In the genomic region with DNA sequence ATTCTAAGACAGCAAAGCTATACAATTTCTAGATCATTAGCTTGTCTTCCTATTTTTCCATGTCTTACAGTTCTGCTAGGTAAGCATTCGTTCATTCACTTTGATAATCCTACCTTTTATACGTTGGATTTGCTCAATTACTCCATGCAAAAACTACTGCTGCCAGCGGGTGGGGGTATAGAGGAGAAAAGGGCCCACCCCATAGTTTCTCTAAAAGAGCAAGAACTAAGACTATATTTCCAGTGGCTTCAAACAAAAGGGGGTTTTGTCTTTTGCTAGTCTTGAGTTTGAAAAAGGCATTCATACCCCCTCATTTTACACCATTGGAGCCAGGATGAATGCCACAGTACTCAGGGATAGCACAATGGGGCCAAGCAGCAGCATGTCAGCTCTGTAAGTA, we compare ENCODE assay signal across 1 cellular context.
TF ChIP-seq lines count a peak whose summit lies in the region.

No MANE protein-coding gene starts in this region.

TF ChIP-seq in GM23338, 12 proteins besides CTCF, POLR2A, EP300 and RAD21 (continued from another document):
- TF ChIP-seq POLR2AphosphoS5 (IDR thresholded peaks at IDR 0.05; ENCODE audit: low read depth), result no peak
- TF ChIP-seq CREB1 (CRISPR knock-in tag; IDR thresholded peaks at IDR 0.05; ENCODE audit: low read depth), result no peak
- TF ChIP-seq, protein P1, sequence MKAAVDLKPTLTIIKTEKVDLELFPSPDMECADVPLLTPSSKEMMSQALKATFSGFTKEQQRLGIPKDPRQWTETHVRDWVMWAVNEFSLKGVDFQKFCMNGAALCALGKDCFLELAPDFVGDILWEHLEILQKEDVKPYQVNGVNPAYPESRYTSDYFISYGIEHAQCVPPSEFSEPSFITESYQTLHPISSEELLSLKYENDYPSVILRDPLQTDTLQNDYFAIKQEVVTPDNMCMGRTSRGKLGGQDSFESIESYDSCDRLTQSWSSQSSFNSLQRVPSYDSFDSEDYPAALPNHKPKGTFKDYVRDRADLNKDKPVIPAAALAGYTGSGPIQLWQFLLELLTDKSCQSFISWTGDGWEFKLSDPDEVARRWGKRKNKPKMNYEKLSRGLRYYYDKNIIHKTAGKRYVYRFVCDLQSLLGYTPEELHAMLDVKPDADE (IDR thresholded peaks at IDR 0.05), result no peak
